ENCODE assay signal across 29 cellular contexts in the genomic region with DNA sequence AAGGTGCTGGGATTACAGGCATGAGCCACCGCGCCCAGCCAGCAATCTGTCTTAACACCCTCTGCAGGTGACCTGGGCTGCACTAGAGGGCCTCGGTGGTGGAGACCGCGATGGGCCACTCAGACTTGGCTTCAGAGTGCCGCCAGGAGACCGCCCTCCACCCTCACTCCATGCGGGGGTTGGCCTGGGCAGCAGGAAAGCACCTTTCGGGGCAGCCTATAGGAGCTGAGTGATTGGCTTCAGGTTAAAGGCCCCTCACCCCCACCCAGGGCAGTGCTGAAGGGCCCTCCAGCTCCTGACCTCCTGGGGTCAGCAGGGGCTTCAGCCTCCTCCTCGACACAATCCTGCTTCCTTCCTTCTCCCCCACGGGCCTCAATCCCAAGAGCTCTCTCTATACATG.
"Had no signal": no experiment of that assay in that cellular context is flagged by ENCODE, and none has a peak within 500 bp of the region (broad histone marks: within the 10 kb centered on the region; RNA-seq: fewer than 3 reads in every experiment).

No MANE protein-coding gene starts in this region.

- H3K79me2 ChIP-seq: hepatocyte had no signal

- FAIRE-seq: endothelial cell of umbilical vein, TTC549, urothelium cell line had no signal

- H3K4me3 Mint-ChIP-seq: activated CD8-positive, alpha-beta T cell treated with anti-CD3 and anti-CD28 coated beads for 36 hours; activated naive CD8-positive, alpha-beta T cell; activated T-cell treated with anti-CD3 and anti-CD28 coated beads, Interleukin-2, amount 50 U/mL, for 4 hours; activated T-helper 17 cell treated with anti-CD3 and anti-CD28 coated beads, Interleukin-2, amount 50 U/mL, for 72 hours; brain; effector memory CD8-positive, alpha-beta T cell; natural killer cell; stimulated activated naive B cell treated with anti-CD40 and anti-IgM and Interleukin-4, amounts not matched to agents 10 μg/mL and 1 μg/mL and 100 μg/mL, for 72 hours; T-helper 1 cell treated with Interleukin-12 subunit alpha and Interleukin-12 subunit beta and Interleukin-4 antibody, amounts not matched to agents 30 μg/mL and 1 μg/mL, for 36 hours had no signal

- H3K27ac Mint-ChIP-seq: activated CD8-positive, alpha-beta T cell treated with anti-CD3 and anti-CD28 coated beads for 36 hours; activated naive CD8-positive, alpha-beta T cell; activated T-helper 17 cell treated with anti-CD3 and anti-CD28 coated beads, Interleukin-2, amount 50 U/mL, for 72 hours; brain; effector memory CD8-positive, alpha-beta T cell; natural killer cell; stimulated activated naive B cell treated with anti-CD40 and anti-IgM and Interleukin-4, amounts not matched to agents 10 μg/mL and 1 μg/mL and 100 μg/mL, for 72 hours; T-helper 1 cell treated with Interleukin-12 subunit alpha and Interleukin-12 subunit beta and Interleukin-4 antibody, amounts not matched to agents 30 μg/mL and 1 μg/mL, for 36 hours had no signal

- DNase-seq: activated CD4-positive, alpha-beta T cell treated with anti-CD3 and anti-CD28 coated beads for 1 hour; activated CD4-positive, alpha-beta T cell treated with anti-CD3 and anti-CD28 coated beads, Interleukin-2, amount 50 U/mL, for 1 hour; activated CD8-positive, alpha-beta T cell treated with anti-CD3 and anti-CD28 coated beads for 36 hours; activated naive CD4-positive, alpha-beta T cell treated with Interleukin-2 at 50 U/mL for 16 hours; activated T-cell treated with anti-CD3 and anti-CD28 coated beads, Interleukin-2, amount 50 U/mL, for 4 hours; effector memory CD8-positive, alpha-beta T cell; mesendoderm; natural killer cell; stimulated activated CD4-positive, alpha-beta T cell treated with anti-CD3 and anti-CD28 coated beads, Interleukin-2, amount 100 ng/mL, for 24 hours; stimulated activated naive B cell treated with anti-CD40 and anti-IgM and Interleukin-4, amounts not matched to agents 10 μg/mL and 1 μg/mL and 100 μg/mL, for 72 hours; SW 1271; T-helper 9 cell; testis; transverse colon; WERI-Rb-1 had no signal

- H3K4me3 ChIP-seq: ascending aorta, cardiac muscle cell, coronary artery, dorsolateral prefrontal cortex, gastroesophageal sphincter, hepatocyte, smooth muscle cell, testis, transverse colon had no signal

- H2AFZ ChIP-seq: hepatocyte had no signal

- H3K9me3 ChIP-seq: ascending aorta, gastroesophageal sphincter, testis, transverse colon had no signal

- ATAC-seq: activated CD8-positive, alpha-beta T cell treated with anti-CD3 and anti-CD28 coated beads for 36 hours; activated T-cell treated with anti-CD3 and anti-CD28 coated beads, Interleukin-2, amount 50 U/mL, for 4 hours; activated T-helper 17 cell treated with anti-CD3 and anti-CD28 coated beads, Interleukin-2, amount 50 U/mL, for 72 hours; effector memory CD8-positive, alpha-beta T cell; gastroesophageal sphincter; natural killer cell; stimulated activated naive B cell treated with anti-CD40 and anti-IgM and Interleukin-4, amounts not matched to agents 10 μg/mL and 1 μg/mL and 100 μg/mL, for 72 hours had no signal

- H3K27ac ChIP-seq: ascending aorta, cardiac muscle cell, coronary artery, dorsolateral prefrontal cortex, gastroesophageal sphincter, hepatocyte, testis, transverse colon, WERI-Rb-1 had no signal

- H3K9me3 Mint-ChIP-seq: activated CD8-positive, alpha-beta T cell treated with anti-CD3 and anti-CD28 coated beads for 36 hours; activated T-cell treated with anti-CD3 and anti-CD28 coated beads, Interleukin-2, amount 50 U/mL, for 4 hours; activated T-helper 17 cell treated with anti-CD3 and anti-CD28 coated beads, Interleukin-2, amount 50 U/mL, for 72 hours; effector memory CD8-positive, alpha-beta T cell; natural killer cell; stimulated activated naive B cell treated with anti-CD40 and anti-IgM and Interleukin-4, amounts not matched to agents 10 μg/mL and 1 μg/mL and 100 μg/mL, for 72 hours; T-helper 1 cell treated with Interleukin-12 subunit alpha and Interleukin-12 subunit beta and Interleukin-4 antibody, amounts not matched to agents 30 μg/mL and 1 μg/mL, for 36 hours had no signal

- H3K4me1 ChIP-seq: ascending aorta, gastroesophageal sphincter, testis, transverse colon had no signal

- H3K27me3 Mint-ChIP-seq: activated CD8-positive, alpha-beta T cell treated with anti-CD3 and anti-CD28 coated beads for 36 hours; activated naive CD8-positive, alpha-beta T cell; activated T-helper 17 cell treated with anti-CD3 and anti-CD28 coated beads, Interleukin-2, amount 50 U/mL, for 72 hours had no signal

- H3K27me3 ChIP-seq: ascending aorta, cardiac muscle cell, hepatocyte, testis, transverse colon had no signal

- H3K36me3 Mint-ChIP-seq: activated naive CD8-positive, alpha-beta T cell; brain; natural killer cell; stimulated activated naive B cell treated with anti-CD40 and anti-IgM and Interleukin-4, amounts not matched to agents 10 μg/mL and 1 μg/mL and 100 μg/mL, for 72 hours had no signal

- H3K4me2 ChIP-seq: hepatocyte, smooth muscle cell had no signal

- H3K36me3 ChIP-seq: ascending aorta, cardiac muscle cell, gastroesophageal sphincter, transverse colon, WERI-Rb-1 had no signal

- H3K4me1 Mint-ChIP-seq: activated T-helper 17 cell treated with anti-CD3 and anti-CD28 coated beads, Interleukin-2, amount 50 U/mL, for 72 hours; natural killer cell had no signal
